ENCODE assay signal across 2 cellular contexts in genomic region chr3:160554980-160555379, GRCh38.
TF ChIP-seq lines count a peak whose summit lies in the region.

No MANE protein-coding gene starts in this region.

TF ChIP-seq in GM23338, 12 proteins besides CTCF, POLR2A, EP300 and RAD21 (continued from another document):
- no peak for TF ChIP-seq REST (IDR thresholded peaks at IDR 0.05; ENCODE audit: unreplicated experiment)
- TF ChIP-seq ZNF462 (CRISPR knock-in tag; IDR thresholded peaks at IDR 0.05): no peak
- TF ChIP-seq ETS1 (IDR thresholded peaks at IDR 0.05): no peak
- TF ChIP-seq JUNB (IDR thresholded peaks at IDR 0.05; ENCODE audit: unreplicated experiment): no peak
- no peak for TF ChIP-seq POLR2AphosphoS5 (IDR thresholded peaks at IDR 0.05; ENCODE audit: low read depth)
- no peak for TF ChIP-seq NANOG (IDR thresholded peaks at IDR 0.05; ENCODE audit: borderline replicate concordance)
- no peak for TF ChIP-seq ZNF331 (CRISPR knock-in tag; IDR thresholded peaks at IDR 0.05; ENCODE audit: low read depth)
- TF ChIP-seq EZH2phosphoT487 (IDR thresholded peaks at IDR 0.05; ENCODE audit: unreplicated experiment): no peak
- TF ChIP-seq EZH2 (IDR thresholded peaks at IDR 0.05; ENCODE audit: low read depth, unreplicated experiment): no peak

TF ChIP-seq in K562, 482 proteins besides CTCF, POLR2A, EP300 and RAD21 (continued from another document):
- no peak for TF ChIP-seq IRF9 (tag; IDR thresholded peaks at IDR 0.05)
- TF ChIP-seq NR2C1 (IDR thresholded peaks at IDR 0.05): no peak
- TF ChIP-seq NR2C1 (tag; IDR thresholded peaks at IDR 0.05): no peak
- no peak for TF ChIP-seq ZBTB40 (IDR thresholded peaks at IDR 0.05)
- no peak for TF ChIP-seq ZBTB40 (CRISPR knock-in tag; IDR thresholded peaks at IDR 0.05)
- TF ChIP-seq SIN3B (IDR thresholded peaks at IDR 0.05; ENCODE audit: low read depth): no peak
- no peak for TF ChIP-seq SNIP1 (IDR thresholded peaks at IDR 0.05; ENCODE audit: low read depth)
- no peak for TF ChIP-seq SAP30 (IDR thresholded peaks at IDR 0.05; ENCODE audit: borderline replicate concordance, insufficient read depth, low read depth, low read length, poor library complexity, severe bottlenecking)
- TF ChIP-seq EGR1 (conservative IDR thresholded peaks at IDR 0.05): no peak
- no peak for TF ChIP-seq XRCC3 (IDR thresholded peaks at IDR 0.05)
- TF ChIP-seq POLR3G (IDR thresholded peaks at IDR 0.05; ENCODE audit: extremely low read depth, insufficient read length, insufficient replicate concordance): no peak
- TF ChIP-seq ERF (CRISPR knock-in tag; IDR thresholded peaks at IDR 0.05): no peak
- no peak for TF ChIP-seq SFPQ (IDR thresholded peaks at IDR 0.05; ENCODE audit: low read depth, low read length)
